Comparison of ENCODE assay signal across 34 cellular contexts in the genomic region with DNA sequence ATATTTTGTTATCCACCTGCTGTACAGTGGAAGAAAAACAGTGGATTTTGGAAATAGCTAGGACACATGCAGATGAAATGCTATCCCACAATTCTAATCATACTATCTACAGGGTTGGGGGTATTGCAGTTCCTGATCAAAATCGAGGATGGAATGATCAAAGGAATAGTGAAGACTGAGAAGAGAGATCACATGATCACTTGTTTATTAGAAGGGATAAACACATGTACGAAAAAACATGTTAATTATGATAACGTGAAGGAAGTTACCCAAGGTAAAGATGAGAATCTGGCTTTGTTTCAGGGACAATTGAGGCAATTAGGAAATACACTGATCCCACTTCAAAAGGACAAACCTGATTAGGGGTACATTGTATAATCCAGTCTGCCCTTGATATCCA. TPM values are rescaled to one million over a fixed set of nuclear protein-coding genes. Genes with fewer than 3 reads are reported as not detected.
DNase-seq lines count a peak whose midpoint lies in the region; ATAC-seq, FAIRE-seq and TF ChIP-seq lines count a peak whose summit lies in the region.
"Had no signal": no experiment of that assay in that cellular context is flagged by ENCODE, and none has a peak within 500 bp of the region (broad histone marks: within the 10 kb centered on the region; RNA-seq: fewer than 3 reads in every experiment).

No MANE protein-coding gene starts in this region.

- no peaks in the 10 kb centered on the region for H4K20me1 ChIP-seq in HepG2 (ENCODE audit: insufficient read depth, low read length)
- no peaks in the 10 kb centered on the region for H4K20me1 ChIP-seq in K562 (replicated peaks; ENCODE audit: control insufficient read depth, insufficient read depth, low read length)
- H4K20me1 ChIP-seq: BLaER1; BLaER1 treated with 17β-estradiol and CSF1 and Interleukin-3, amounts not matched to agents 10 nM and 100 nM had no signal

- no peak overlapping the region for H3K9ac ChIP-seq in HepG2 (ENCODE audit: insufficient read depth, low read depth, low read length)
- H3K9ac ChIP-seq in K562 (ENCODE audit: insufficient read depth in 1 of 2, low read depth in 2 of 2, low read length in 2 of 2): no peak overlapping the region
- H3K9ac ChIP-seq: BLaER1; BLaER1 treated with 17β-estradiol and CSF1 and Interleukin-3, amounts not matched to agents 10 nM and 100 nM had no signal

- 2% methylated on average over 3 of the region's 3 CpGs for WGBS in HepG2 (ENCODE audit: low lambda C conversion rate)
- 54% methylated on average over 3 of the region's 3 CpGs for whole genome bisulfite sequencing in right lobe of liver (ENCODE audit: insufficient coverage, low coverage, low lambda C conversion rate, missing lambda C conversion rate)
- 4% methylated on average over 3 of the region's 3 CpGs for WGBS in K562 (ENCODE audit: insufficient coverage, low coverage, missing lambda C conversion rate)

- in situ Hi-C loops in HepG2 (cut with HindIII; ENCODE audit: extremely low pct_ligation_motif_present, low pct_unique_long_range_greater_than_20kb): no loop called here
- in situ Hi-C loops in K562 (cut with MboI): no loop called here

- H3K27me3 ChIP-seq in HepG2 (ENCODE audit: control insufficient read depth in 1 of 2, insufficient read depth in 2 of 2, low read length in 2 of 2) (peaks cover 0 to 17% of the 10 kb centered on the region in 2 experiments; a peak in 2 of 5 replicates), right lobe of liver (no peaks in the 10 kb centered on the region), K562 (ENCODE audit: control insufficient read depth in 2 of 2, insufficient read depth in 2 of 2, low read length in 2 of 2) (no peaks in the 10 kb centered on the region)
- H3K27me3 ChIP-seq: BE2C; BLaER1; BLaER1 treated with 17β-estradiol and CSF1 and Interleukin-3, amounts not matched to agents 10 nM and 100 nM had no signal

- H3K4me1 Mint-ChIP-seq in activated T-cell treated with anti-CD3 and anti-CD28 coated beads, Interleukin-2, amount 50 U/mL, for 4 hours (ENCODE audit: low read depth): no peaks in the 10 kb centered on the region
- H3K4me1 Mint-ChIP-seq: B cell; CD4-positive, alpha-beta memory T cell; CD4-positive, CD25-positive, alpha-beta regulatory T cell; CD8-positive, alpha-beta memory T cell had no signal

- TF ChIP-seq POLR2A in HepG2 (IDR thresholded peaks at IDR 0.05; ENCODE audit: insufficient read depth in 1 of 2, low read depth in 2 of 2, low read length in 2 of 2) (no peak), right lobe of liver (IDR thresholded peaks at IDR 0.05) (no peak), K562 (conservative IDR thresholded peaks at IDR 0.05) (no peak)

- TF ChIP-seq EP300 in HepG2 (IDR thresholded peaks at IDR 0.05; ENCODE audit: low read depth in 2 of 2, low read length in 2 of 2) (no peak), HepG2 (CRISPR knock-in tag; IDR thresholded peaks at IDR 0.05; ENCODE audit: borderline replicate concordance) (no peak), K562 (IDR thresholded peaks at IDR 0.05; ENCODE audit: low read length) (no peak)

- no peaks in the 10 kb centered on the region for H3K36me3 Mint-ChIP-seq in activated T-cell treated with anti-CD3 and anti-CD28 coated beads, Interleukin-2, amount 50 U/mL, for 4 hours (ENCODE audit: insufficient read depth)
- H3K36me3 Mint-ChIP-seq: CD14-positive monocyte; CD4-positive, alpha-beta memory T cell; CD4-positive, CD25-positive, alpha-beta regulatory T cell; CD8-positive, alpha-beta memory T cell; CD8-positive, alpha-beta T cell had no signal

- BruUV-seq in HepG2 (replicated peaks; lab: Mats Ljungman, UMichigan): no TSS peak
- BruUV-seq in K562 (replicated peaks; lab: Mats Ljungman, UMichigan): no TSS peak

- CTCF ChIA-PET in HepG2 (lab: Yijun Ruan, JAX; ENCODE audit: low intra/inter-chr PET ratio, low total read pairs): no interaction called here
- CTCF ChIA-PET in K562 (lab: Yijun Ruan, JAX; ENCODE audit: low intra/inter-chr PET ratio): no interaction called here

- no peaks in the 10 kb centered on the region for H3K79me2 ChIP-seq in HepG2 (ENCODE audit: insufficient read depth, low read length)
- no peaks in the 10 kb centered on the region for H3K79me2 ChIP-seq in K562 (ENCODE audit: control insufficient read depth, insufficient read depth, low read length)

- H3K9me3 Mint-ChIP-seq in activated T-cell treated with anti-CD3 and anti-CD28 coated beads, Interleukin-2, amount 50 U/mL, for 4 hours: no peaks in the 10 kb centered on the region
- H3K9me3 Mint-ChIP-seq: CD14-positive monocyte; CD4-positive, alpha-beta memory T cell; CD4-positive, alpha-beta T cell; CD4-positive, CD25-positive, alpha-beta regulatory T cell; CD8-positive, alpha-beta memory T cell; CD8-positive, alpha-beta T cell had no signal

- H2AFZ ChIP-seq in HepG2 (ENCODE audit: low read length) (no peak overlapping the region), K562 (ENCODE audit: low read depth, low read length) (peak overlapping the region; percentile 41; the same call in 1 of the 2 replicates)

- TF ChIP-seq RAD21 in HepG2 (CRISPR knock-in tag; IDR thresholded peaks at IDR 0.05) (no peak), K562 (CRISPR knock-in tag; conservative IDR thresholded peaks at IDR 0.05 in 1 of 2, IDR thresholded peaks at IDR 0.05 in 1 of 2) (no peak)

- H3K4me3 ChIP-seq in HepG2 (replicated peaks in 1 of 3; ENCODE audit: insufficient read depth in 1 of 3, low read depth in 2 of 3, low read length in 3 of 3) (no peak overlapping the region), right lobe of liver (no peak overlapping the region), K562 (no peak overlapping the region)
- H3K4me3 ChIP-seq: A549; BLaER1; BLaER1 treated with 17β-estradiol and CSF1 and Interleukin-3, amounts not matched to agents 10 nM and 100 nM had no signal

- no peaks in the 10 kb centered on the region for H3K9me3 ChIP-seq in HepG2 (ENCODE audit: low read length)
- no peaks in the 10 kb centered on the region for H3K9me3 ChIP-seq in right lobe of liver
- H3K9me3 ChIP-seq in K562 (replicated peaks; ENCODE audit: control insufficient read depth, insufficient read depth, low read depth, low read length): no peaks in the 10 kb centered on the region
- H3K9me3 ChIP-seq: A549; BE2C; BLaER1; BLaER1 treated with 17β-estradiol and CSF1 and Interleukin-3, amounts not matched to agents 10 nM and 100 nM; Caco-2 had no signal

- ATAC-seq in HepG2 (no peak), right lobe of liver (no peak), K562 (no peak)
- ATAC-seq in activated T-cell treated with anti-CD3 and anti-CD28 coated beads, Interleukin-2, amount 50 U/mL, for 4 hours: no peak
- ATAC-seq: A549; CD8-positive, alpha-beta T cell had no signal

- intact Hi-C loops in HepG2 (cut with micrococcal nuclease; ENCODE audit: unreplicated experiment) (no loop called here), right lobe of liver (cut with DNase I) (no loop called here), K562 (cut with micrococcal nuclease) (no loop called here)

- POLR2A ChIA-PET in HepG2 (lab: Yijun Ruan, JAX): no interaction called here
- POLR2A ChIA-PET in K562 (lab: Yijun Ruan, JAX): interaction anchor here (0.7 to 0.8 kb wide), 2 partner anchors 18 to 1105 kb away, joined by 3 to 5 read pairs; no protein-coding TSS in a partner anchor

- TF ChIP-seq CTCF in HepG2 (CRISPR knock-in tag; IDR thresholded peaks at IDR 0.05) (no peak), right lobe of liver (IDR thresholded peaks at IDR 0.05) (no peak), D721Med (IDR thresholded peaks at IDR 0.05; ENCODE audit: insufficient read depth, missing control alignments) (no peak), K562 (IDR thresholded peaks at IDR 0.05 in 2 of 3, conservative IDR thresholded peaks at IDR 0.05 in 1 of 3; ENCODE audit: insufficient read depth in 2 of 3, low read depth in 1 of 3, low read length in 3 of 3) (no peak)

- H3K4me1 ChIP-seq in HepG2 (ENCODE audit: insufficient read depth, low read length) (no peaks in the 10 kb centered on the region), right lobe of liver (no peaks in the 10 kb centered on the region), K562 (replicated peaks in 1 of 2; ENCODE audit: control insufficient read depth in 2 of 2, insufficient read depth in 2 of 2, low read length in 2 of 2) (peaks cover 0 to 3% of the 10 kb centered on the region in 2 experiments; a peak in 1 of 5 replicates)
- H3K4me1 ChIP-seq: A549, BE2C, BLaER1 had no signal

- FAIRE-seq in HepG2 (lab: Jason Lieb, UNC): no peak
- peak; percentile 75 for FAIRE-seq in D721Med (lab: Jason Lieb, UNC)
- no peak for FAIRE-seq in K562 (lab: Jason Lieb, UNC)
- FAIRE-seq: A204.1, A549 had no signal

- H3K27ac ChIP-seq in HepG2 (ENCODE audit: extremely low read length, insufficient read depth, low read length) (no peak overlapping the region), right lobe of liver (no peak overlapping the region), K562 (ENCODE audit: extremely low read depth, low read depth, low read length) (no peak overlapping the region)
- H3K27ac ChIP-seq: 22Rv1; A549; BLaER1; BLaER1 treated with 17β-estradiol and CSF1 and Interleukin-3, amounts not matched to agents 10 nM and 100 nM; C4-2B had no signal

- no peaks in the 10 kb centered on the region for H3K9me1 ChIP-seq in K562 (ENCODE audit: control insufficient read depth, insufficient read depth, low read length)

- DNase-seq in HepG2 (ENCODE audit: low spot score): no peak
- no peak for DNase-seq in right lobe of liver
- no peak for DNase-seq in D721Med (ENCODE audit: insufficient read length, low spot score)
- no peak for DNase-seq in K562 (ENCODE audit: extremely low read depth in 1 of 4, low spot score in 3 of 4)
- no peak for DNase-seq in activated CD4-positive, alpha-beta T cell treated with anti-CD3 and anti-CD28 coated beads for 4 hours
- no peak for DNase-seq in activated T-cell treated with anti-CD3 and anti-CD28 coated beads, Interleukin-2, amount 50 U/mL, for 4 hours
- DNase-seq: 8988T; ACHN; AML-193; BE2C; C1 segment of cervical spinal cord; Caco-2; Calu3; CD4-positive, alpha-beta memory T cell; CD4-positive, alpha-beta T cell; CD4-positive, CD25-positive, alpha-beta regulatory T cell; CD8-positive, alpha-beta memory T cell; CD8-positive, alpha-beta T cell; COR-L47; DMS 273 treated with DMSO at 0.1 percent for 48 hours; DMS153; DMS53; DMS79; DMS79 treated with DMSO at 0.1 percent for 48 hours; DND-41; EL had no signal

- no peaks in the 10 kb centered on the region for H3K36me3 ChIP-seq in HepG2 (replicated peaks in 1 of 2; ENCODE audit: control insufficient read depth in 1 of 2, insufficient read depth in 2 of 2, low read length in 2 of 2)
- no peaks in the 10 kb centered on the region for H3K36me3 ChIP-seq in right lobe of liver
- no peaks in the 10 kb centered on the region for H3K36me3 ChIP-seq in K562 (ENCODE audit: control insufficient read depth, insufficient read depth, low read length)
- H3K36me3 ChIP-seq: BE2C; BLaER1; BLaER1 treated with 17β-estradiol and CSF1 and Interleukin-3, amounts not matched to agents 10 nM and 100 nM had no signal

- no peak overlapping the region for H3K4me2 ChIP-seq in HepG2 (ENCODE audit: low read depth, low read length)
- no peak overlapping the region for H3K4me2 ChIP-seq in K562 (ENCODE audit: insufficient read depth, low read length)
- H3K4me2 ChIP-seq: A549; BLaER1; BLaER1 treated with 17β-estradiol and CSF1 and Interleukin-3, amounts not matched to agents 10 nM and 100 nM had no signal

- no peak overlapping the region for H3K4me3 Mint-ChIP-seq in activated T-cell treated with anti-CD3 and anti-CD28 coated beads, Interleukin-2, amount 50 U/mL, for 4 hours
- H3K4me3 Mint-ChIP-seq: B cell; CD14-positive monocyte; CD4-positive, alpha-beta memory T cell; CD4-positive, alpha-beta T cell; CD4-positive, CD25-positive, alpha-beta regulatory T cell; CD8-positive, alpha-beta T cell had no signal

- H3K27me3 Mint-ChIP-seq in activated T-cell treated with anti-CD3 and anti-CD28 coated beads, Interleukin-2, amount 50 U/mL, for 4 hours (ENCODE audit: low read depth): peaks cover 2% of the 10 kb centered on the region

RNA-seq across cellular contexts. Expression of a gene that starts 8.8 kb away (rescaled TPM):
- total RNA-seq in HepG2 (2016; rRNA removed; fragmentation: Illumina TruSeq; extraction: Trizol) (24.7 and 40.4 TPM in 2 replicates), right lobe of liver (10 to 100 TPM; 23.0 to 49.0 (median 27.9) TPM), K562 (2014; rRNA removed) (97.3 and 100 TPM in 2 replicates), K562 (2014; rRNA removed; fragmentation: Illumina TruSeq; extraction: Trizol) (62.9 and 72.8 TPM in 2 replicates), K562 (2015; rRNA removed; fragmentation: Illumina TruSeq; extraction: Trizol) (51.0 and 55.1 TPM in 2 replicates), K562 (2021) (74.0 and 74.4 TPM in 2 replicates)
- 135 and 145 TPM in 2 replicates for total RNA-seq in HepG2 (2016; cell fraction: cytosol; rRNA removed; fragmentation: Illumina TruSeq; extraction: Trizol; ENCODE audit: low read depth)
- 21.2 and 39.7 TPM in 2 replicates for total RNA-seq in HepG2 (2016; cell fraction: insoluble cytoplasmic fraction; rRNA removed; fragmentation: Illumina TruSeq; extraction: Trizol)
- 87.8 and 107 TPM in 2 replicates for total RNA-seq in HepG2 (2016; cell fraction: membrane; rRNA removed; fragmentation: Illumina TruSeq; extraction: Trizol)
- 20.0 and 22.0 TPM in 2 replicates for total RNA-seq in HepG2 (2016; cell fraction: nucleus; rRNA removed; fragmentation: Illumina TruSeq; extraction: Trizol)
- polyA plus RNA-seq in HepG2 (2011; rRNA removed) (28.7 and 31.7 TPM in 2 replicates), K562 (2011; rRNA removed) (87.6 and 92.4 TPM in 2 replicates), K562 (2014; fragmentation: Illumina TruSeq; extraction: Trizol) (53.4 and 59.9 TPM in 2 replicates), K562 (2014; fragmentation: Nextera tagmentation; extraction: Ambion mirVana) (10 to 100 TPM in 1 of 2 experiments, 1 to 10 TPM in 1; 6.1 to 11.4 TPM), K562 (2014; rRNA removed) (89.2 and 95.7 TPM in 2 replicates)
- polyA plus RNA-seq in HepG2 (2011; cell fraction: cytosol; rRNA removed): 20.5 and 29.5 TPM in 2 replicates
- polyA plus RNA-seq in HepG2 (2011; cell fraction: nucleus; rRNA removed): 8.0 and 8.1 TPM in 2 replicates
- polyA plus RNA-seq in HepG2 (2012): 19.9 and 23.4 TPM in 2 replicates
- 165 and 182 TPM in 2 replicates for polyA plus RNA-seq in HepG2 (2016; cell fraction: cytosol; fragmentation: Illumina TruSeq; extraction: Trizol; ENCODE audit: low read depth)
- polyA plus RNA-seq in HepG2 (2016; cell fraction: insoluble cytoplasmic fraction; fragmentation: Illumina TruSeq; extraction: Trizol; ENCODE audit: low read depth): 25.7 and 28.8 TPM in 2 replicates
- 91.1 and 106 TPM in 2 replicates for polyA plus RNA-seq in HepG2 (2016; cell fraction: membrane; fragmentation: Illumina TruSeq; extraction: Trizol; ENCODE audit: low read depth)
- polyA plus RNA-seq in HepG2 (2016; cell fraction: nucleus; fragmentation: Illumina TruSeq; extraction: Trizol; ENCODE audit: insufficient read depth, low read depth): 29.8 and 38.4 TPM in 2 replicates
- polyA minus RNA-seq in HepG2 (2011; rRNA and poly(A)+ RNA removed; ENCODE audit: low replicate concordance): 8.3 and 24.3 TPM in 2 replicates
- 6.0 and 6.8 TPM in 2 replicates for polyA minus RNA-seq in HepG2 (2011; cell fraction: cytosol; rRNA and poly(A)+ RNA removed)
- polyA minus RNA-seq in HepG2 (2011; cell fraction: nucleus; rRNA and poly(A)+ RNA removed): 2.5 and 3.5 TPM in 2 replicates
- 18.4 and 30.9 TPM in 2 replicates for total RNA-seq in K562 (2011; cell fraction: chromatin; rRNA removed; ENCODE audit: low replicate concordance)
- 52.2 and 53.7 TPM in 2 replicates for total RNA-seq in K562 (2011; cell fraction: nucleolus; rRNA removed)
- total RNA-seq in K562 (2011; cell fraction: nucleoplasm; rRNA removed): 47.9 and 75.6 TPM in 2 replicates
- 66.7 and 98.8 TPM in 2 replicates for polyA plus RNA-seq in K562 (2011; cell fraction: cytosol; rRNA removed)
- 32.2 and 37.6 TPM in 2 replicates for polyA plus RNA-seq in K562 (2011; cell fraction: nucleus; rRNA removed)
- polyA plus RNA-seq in K562 (2012): 70.5 and 73.8 TPM in 2 replicates
- 20.8 and 22.7 TPM in 2 replicates for polyA minus RNA-seq in K562 (2011; rRNA and poly(A)+ RNA removed)
- 15.7 and 18.1 TPM in 2 replicates for polyA minus RNA-seq in K562 (2011; cell fraction: cytosol; rRNA and poly(A)+ RNA removed)
- polyA minus RNA-seq in K562 (2011; cell fraction: nucleus; rRNA and poly(A)+ RNA removed): 4.0 and 9.8 TPM in 2 replicates
- 10 to 100 TPM; 26.4 to 29.3 (median 28.9) TPM for total RNA-seq in activated T-cell treated with anti-CD3 and anti-CD28 coated beads, Interleukin-2, amount 50 U/mL, for 4 hours

RNA-seq across cellular contexts. Expression of a gene that starts 9.2 kb away (rescaled TPM):
- 7.1 and 9.4 TPM in 2 replicates for total RNA-seq in HepG2 (2016; rRNA removed; fragmentation: Illumina TruSeq; extraction: Trizol)
- total RNA-seq in HepG2 (2016; cell fraction: cytosol; rRNA removed; fragmentation: Illumina TruSeq; extraction: Trizol; ENCODE audit: low read depth): 2.0 and 2.1 TPM in 2 replicates
- 5.3 and 9.8 TPM in 2 replicates for total RNA-seq in HepG2 (2016; cell fraction: insoluble cytoplasmic fraction; rRNA removed; fragmentation: Illumina TruSeq; extraction: Trizol)
- 2.5 and 3.3 TPM in 2 replicates for total RNA-seq in HepG2 (2016; cell fraction: membrane; rRNA removed; fragmentation: Illumina TruSeq; extraction: Trizol)
- total RNA-seq in HepG2 (2016; cell fraction: nucleus; rRNA removed; fragmentation: Illumina TruSeq; extraction: Trizol): 11.0 and 12.2 TPM in 2 replicates
- polyA plus RNA-seq in HepG2 (2011; rRNA removed): 10.7 and 14.1 TPM in 2 replicates
- 10.6 and 11.3 TPM in 2 replicates for polyA plus RNA-seq in HepG2 (2011; cell fraction: cytosol; rRNA removed)
- 7.5 and 7.6 TPM in 2 replicates for polyA plus RNA-seq in HepG2 (2011; cell fraction: nucleus; rRNA removed)
- polyA plus RNA-seq in HepG2 (2012): 3.4 and 6.4 TPM in 2 replicates
- polyA plus RNA-seq in HepG2 (2016; cell fraction: cytosol; fragmentation: Illumina TruSeq; extraction: Trizol; ENCODE audit: low read depth): 0.76 and 1.3 TPM in 2 replicates
- polyA plus RNA-seq in HepG2 (2016; cell fraction: insoluble cytoplasmic fraction; fragmentation: Illumina TruSeq; extraction: Trizol; ENCODE audit: low read depth): 4.4 and 5.3 TPM in 2 replicates
- 1.2 and 1.4 TPM in 2 replicates for polyA plus RNA-seq in HepG2 (2016; cell fraction: membrane; fragmentation: Illumina TruSeq; extraction: Trizol; ENCODE audit: low read depth)
- 9.7 and 14.6 TPM in 2 replicates for polyA plus RNA-seq in HepG2 (2016; cell fraction: nucleus; fragmentation: Illumina TruSeq; extraction: Trizol; ENCODE audit: insufficient read depth, low read depth)
- 31.5 and 38.5 TPM in 2 replicates for polyA minus RNA-seq in HepG2 (2011; rRNA and poly(A)+ RNA removed; ENCODE audit: low replicate concordance)
- polyA minus RNA-seq in HepG2 (2011; cell fraction: cytosol; rRNA and poly(A)+ RNA removed): 8.6 and 8.7 TPM in 2 replicates
- polyA minus RNA-seq in HepG2 (2011; cell fraction: nucleus; rRNA and poly(A)+ RNA removed): 9.5 and 15.3 TPM in 2 replicates
- total RNA-seq in right lobe of liver: 1 to 10 TPM in 5 of 6 experiments, under 1 TPM in 1; 0.88 to 3.3 (median 1.7) TPM
- 20.1 and 37.7 TPM in 2 replicates for total RNA-seq in K562 (2011; cell fraction: chromatin; rRNA removed; ENCODE audit: low replicate concordance)
- total RNA-seq in K562 (2011; cell fraction: nucleolus; rRNA removed): 34.2 and 37.6 TPM in 2 replicates
- total RNA-seq in K562 (2011; cell fraction: nucleoplasm; rRNA removed): 23.3 and 27.4 TPM in 2 replicates
- 10.2 and 19.9 TPM in 2 replicates for total RNA-seq in K562 (2014; rRNA removed)
- total RNA-seq in K562 (2014; rRNA removed; fragmentation: Illumina TruSeq; extraction: Trizol): 17.7 and 19.3 TPM in 2 replicates
- 16.4 and 17.9 TPM in 2 replicates for total RNA-seq in K562 (2015; rRNA removed; fragmentation: Illumina TruSeq; extraction: Trizol)
- total RNA-seq in K562 (2021): 14.7 and 18.1 TPM in 2 replicates
- polyA plus RNA-seq in K562 (2011; rRNA removed): 17.3 and 22.0 TPM in 2 replicates
- 23.6 and 25.5 TPM in 2 replicates for polyA plus RNA-seq in K562 (2011; cell fraction: cytosol; rRNA removed)
- polyA plus RNA-seq in K562 (2011; cell fraction: nucleus; rRNA removed): 22.9 and 24.1 TPM in 2 replicates
- 7.3 and 12.3 TPM in 2 replicates for polyA plus RNA-seq in K562 (2012)
- polyA plus RNA-seq in K562 (2014; fragmentation: Illumina TruSeq; extraction: Trizol): 13.1 and 14.9 TPM in 2 replicates
- 10 to 100 TPM in 1 of 2 experiments, 1 to 10 TPM in 1; 7.1 to 10.6 TPM for polyA plus RNA-seq in K562 (2014; fragmentation: Nextera tagmentation; extraction: Ambion mirVana)
- 14.3 and 15.3 TPM in 2 replicates for polyA plus RNA-seq in K562 (2014; rRNA removed)
- 21.0 and 27.3 TPM in 2 replicates for polyA minus RNA-seq in K562 (2011; rRNA and poly(A)+ RNA removed)
- polyA minus RNA-seq in K562 (2011; cell fraction: cytosol; rRNA and poly(A)+ RNA removed): 19.5 and 19.6 TPM in 2 replicates
- 23.6 and 30.5 TPM in 2 replicates for polyA minus RNA-seq in K562 (2011; cell fraction: nucleus; rRNA and poly(A)+ RNA removed)
- total RNA-seq in activated T-cell treated with anti-CD3 and anti-CD28 coated beads, Interleukin-2, amount 50 U/mL, for 4 hours: 10 to 100 TPM; 13.2 to 16.4 (median 14.9) TPM
